11 cellular contexts compared by ENCODE assay signal in the genomic region with DNA sequence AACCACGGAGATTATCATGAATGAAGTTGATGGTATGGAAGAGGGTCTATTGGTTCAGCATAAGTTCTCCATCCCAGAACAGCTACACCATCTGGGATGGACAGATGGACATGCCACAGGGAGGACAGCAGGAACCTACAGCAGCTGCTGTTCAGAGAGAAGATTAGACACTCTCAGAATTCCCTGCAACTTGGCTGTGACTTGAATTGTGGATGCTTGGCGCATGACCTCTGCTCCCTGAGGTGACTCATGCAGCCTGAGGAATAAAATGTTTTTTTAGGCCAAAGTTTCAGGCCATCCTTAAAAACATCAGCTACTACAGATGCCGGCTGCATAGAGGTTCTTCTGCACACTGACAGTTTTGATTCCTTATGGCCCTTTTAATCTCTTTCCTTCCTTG.
DNase-seq lines count a peak whose midpoint lies in the region; ATAC-seq, FAIRE-seq and TF ChIP-seq lines count a peak whose summit lies in the region.
"Had no signal": no experiment of that assay in that cellular context is flagged by ENCODE, and none has a peak within 500 bp of the region (broad histone marks: within the 10 kb centered on the region; RNA-seq: fewer than 3 reads in every experiment).

No MANE protein-coding gene starts in this region.

- H3K4me1 ChIP-seq in ovary (ENCODE audit: insufficient read depth) (peaks cover 8% of the 10 kb centered on the region), smooth muscle cell (ENCODE audit: low read depth) (no peaks in the 10 kb centered on the region)

- no peaks in the 10 kb centered on the region for H4K20me1 ChIP-seq in smooth muscle cell (ENCODE audit: low read depth)

- no peak overlapping the region for H2AFZ ChIP-seq in smooth muscle cell (ENCODE audit: low read depth)

- H3K27me3 ChIP-seq in ovary (no peaks in the 10 kb centered on the region), smooth muscle cell (ENCODE audit: low read depth) (no peaks in the 10 kb centered on the region)

- DNase-seq in D721Med (ENCODE audit: insufficient read length, low spot score), result no peak
- peak; percentile 60 for DNase-seq in NCI-H82 treated with DMSO at 0.1 percent for 48 hours (lab: John Stamatoyannopoulos, UW; ENCODE audit: unreplicated experiment)
- DNase-seq in fibroblast of mammary gland (ENCODE audit: low read depth), result peak; percentile 74
- DNase-seq in ovary, result peak; percentile 64 to 78 (median 71)
- DNase-seq in smooth muscle cell (lab: John Stamatoyannopoulos, UW; ENCODE audit: unreplicated experiment), result no peak
- DNase-seq in RPMI8226, result no peak
- DNase-seq: dorsolateral prefrontal cortex had no signal

- H3K79me2 ChIP-seq in smooth muscle cell (ENCODE audit: low read depth), result no peaks in the 10 kb centered on the region

- TF ChIP-seq POLR2A in ovary (IDR thresholded peaks at IDR 0.05), result no peak

- 46 to 55% (median 54%) methylated on average over 3 of the region's 3 CpGs for WGBS in ovary, 3 donors
- 49% methylated on average over 3 of the region's 3 CpGs for WGBS in smooth muscle cell (ENCODE audit: low lambda C conversion rate)

- H3F3A ChIP-seq in smooth muscle cell (ENCODE audit: low read depth), result no peaks in the 10 kb centered on the region

- H3K27ac ChIP-seq in ovary (no peak overlapping the region), smooth muscle cell (ENCODE audit: low read depth) (no peak overlapping the region)
- H3K27ac ChIP-seq: dorsolateral prefrontal cortex had no signal

- H3K9me3 ChIP-seq in ovary (no peaks in the 10 kb centered on the region), smooth muscle cell (replicated peaks; ENCODE audit: low read depth) (no peaks in the 10 kb centered on the region)

- H3K36me3 ChIP-seq in ovary (no peaks in the 10 kb centered on the region), smooth muscle cell (ENCODE audit: low read depth) (no peaks in the 10 kb centered on the region)

- H3K4me2 ChIP-seq in smooth muscle cell, result no peak overlapping the region

- TF ChIP-seq EP300 in ovary (IDR thresholded peaks at IDR 0.05), result no peak

- FAIRE-seq in D721Med (lab: Jason Lieb, UNC), result peak; percentile 84
- FAIRE-seq: H1, islet of Langerhans had no signal

- no peak for ATAC-seq in HG02852 (IDR thresholded peaks at IDR 0.05; ENCODE audit: unreplicated experiment)
- ATAC-seq in GM21786 (IDR thresholded peaks at IDR 0.05; ENCODE audit: unreplicated experiment), result no peak

- H3K4me3 ChIP-seq in fibroblast of mammary gland (ENCODE audit: control insufficient read depth, low read depth, low read length), result no peak overlapping the region
- H3K4me3 ChIP-seq in ovary, result no peak overlapping the region
- H3K4me3 ChIP-seq in smooth muscle cell, result no peak overlapping the region
- H3K4me3 ChIP-seq: dorsolateral prefrontal cortex had no signal

- intact Hi-C loops in ovary (cut with DNase I), result no loop called here

- H3K9ac ChIP-seq in smooth muscle cell (ENCODE audit: low read depth), result no peak overlapping the region

- no peak for TF ChIP-seq CTCF in D721Med (IDR thresholded peaks at IDR 0.05; ENCODE audit: insufficient read depth, missing control alignments)
- TF ChIP-seq CTCF in fibroblast of mammary gland (conservative IDR thresholded peaks at IDR 0.05; ENCODE audit: control insufficient read depth, insufficient read depth, low read depth, low read length), result no peak
- no peak for TF ChIP-seq CTCF in ovary (IDR thresholded peaks at IDR 0.05)
- TF ChIP-seq CTCF in smooth muscle cell (IDR thresholded peaks at IDR 0.05; ENCODE audit: borderline replicate concordance, insufficient read depth, poor library complexity, severe bottlenecking), result no peak

Comparison
In these comparisons a context has a peak if more than half of its experiments do, and no peak if none do; other contexts are left out.
1. DNase-seq: peak in NCI-H82 treated with DMSO at 0.1 percent for 48 hours (single experiment), fibroblast of mammary gland (single experiment) and ovary (5 of 5); none in D721Med (single experiment), smooth muscle cell (single experiment) and RPMI8226 (single experiment).